In the genomic region with DNA sequence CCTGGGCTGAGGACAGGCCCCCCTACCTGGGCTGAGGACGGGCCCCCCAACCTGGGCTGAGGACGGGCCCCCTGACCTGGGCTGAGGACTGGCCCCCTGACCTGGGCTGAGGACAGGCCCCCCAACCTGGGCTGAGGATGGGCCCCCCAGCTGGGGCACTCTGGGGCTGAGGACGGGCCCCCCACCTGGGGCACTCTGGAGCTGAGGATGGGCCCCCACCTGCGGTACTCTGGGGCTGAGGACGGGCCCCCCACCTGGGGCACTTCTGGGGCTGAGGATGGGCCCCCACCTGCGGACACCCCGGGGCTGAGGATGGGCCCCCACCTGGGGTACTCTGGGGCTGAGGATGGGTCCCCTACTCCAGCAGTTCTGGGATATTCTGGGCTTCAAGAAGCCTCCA, we compare ENCODE assay signal across 9 cellular contexts.
DNase-seq lines count a peak whose midpoint lies in the region; ATAC-seq and TF ChIP-seq lines count a peak whose summit lies in the region.
"Had no signal": no experiment of that assay in that cellular context is flagged by ENCODE, and none has a peak within 500 bp of the region (broad histone marks: within the 10 kb centered on the region; RNA-seq: fewer than 3 reads in every experiment).

No MANE protein-coding gene starts in this region.

- H3K4me3 Mint-ChIP-seq in IgD-negative memory B cell = peak overlapping the region; percentile 79 to 99 (median 92)

- H3K36me3 ChIP-seq in skeletal muscle tissue (ENCODE audit: control insufficient read depth in 3 of 3, insufficient read depth in 3 of 3, low read length in 3 of 3) = no peaks in the 10 kb centered on the region
- H3K36me3 ChIP-seq: cardiac muscle cell had no signal

- no peak overlapping the region for H3K9ac ChIP-seq in skeletal muscle tissue (ENCODE audit: low read depth in 1 of 3, low read length in 3 of 3)

- DNase-seq in coronary artery (ENCODE audit: low spot score) = no peak
- DNase-seq in GM10248 (ENCODE audit: extremely low spot score) = no peak
- no peak for DNase-seq in SKM-1 (lab: John Stamatoyannopoulos, UW; ENCODE audit: unreplicated experiment)
- no peak for DNase-seq in activated CD4-positive, CD25-positive, alpha-beta regulatory T cell treated with anti-CD3 and anti-CD28 coated beads, Interleukin-2, amount 50 U/mL, for 72 hours
- DNase-seq in SHP77 treated with DMSO at 0.1 percent for 48 hours (lab: John Stamatoyannopoulos, UW) = no peak

- POLR2A ChIA-PET in GM10248 (lab: Yijun Ruan, JAX) = interaction anchor here (0.8 to 1.0 kb wide), 2 partner anchors 16 to 18 kb away, joined by 3 read pairs; no protein-coding TSS in a partner anchor

- TF ChIP-seq CTCF in coronary artery (IDR thresholded peaks at IDR 0.05) = no peak
- no peak for TF ChIP-seq CTCF in GM10248 (IDR thresholded peaks at IDR 0.05; ENCODE audit: control extremely low read depth, extremely low read depth, low read depth, missing control alignments)

- H3K4me1 ChIP-seq in skeletal muscle tissue (ENCODE audit: control insufficient read depth in 3 of 3, insufficient read depth in 3 of 3, low read length in 3 of 3) = peaks cover 47 to 62% (median 56%) of the 10 kb centered on the region in 3 donors

- ATAC-seq in GM19043 (IDR thresholded peaks at IDR 0.05; ENCODE audit: low read depth, unreplicated experiment) = peak; percentile 5

- H3K4me1 Mint-ChIP-seq in IgD-negative memory B cell = peaks cover 35 to 42% (median 40%) of the 10 kb centered on the region in 3 donors

- peak overlapping the region; percentile 93 to 98 for H3K27ac ChIP-seq in coronary artery
- H3K27ac ChIP-seq in skeletal muscle tissue (ENCODE audit: low read depth, low read length) = peak overlapping the region; percentile 97
- H3K27ac ChIP-seq: cardiac muscle cell had no signal

- peak overlapping the region; percentile 92 to 99 (median 98) for H3K27ac Mint-ChIP-seq in IgD-negative memory B cell

- no peaks in the 10 kb centered on the region for H3K27me3 Mint-ChIP-seq in IgD-negative memory B cell

- no peaks in the 10 kb centered on the region for H3K27me3 ChIP-seq in skeletal muscle tissue (ENCODE audit: control insufficient read depth in 3 of 3, insufficient read depth in 3 of 3, low read length in 3 of 3)
- H3K27me3 ChIP-seq: cardiac muscle cell had no signal

- H3K36me3 Mint-ChIP-seq in IgD-negative memory B cell = peaks cover under 1% of the 10 kb centered on the region

- H3K9me3 ChIP-seq in skeletal muscle tissue (ENCODE audit: control insufficient read depth in 3 of 3, low read length in 3 of 3) = no peaks in the 10 kb centered on the region

- CTCF ChIA-PET in GM10248 (lab: Yijun Ruan, JAX) = interaction anchor here (0.9 kb wide), 1 partner anchor 12 kb away, joined by 3 read pairs; no protein-coding TSS in a partner anchor

- H3K9me3 Mint-ChIP-seq in IgD-negative memory B cell = peaks cover 0 to 3% (median 2%) of the 10 kb centered on the region in 3 donors

- H3K4me3 ChIP-seq in coronary artery (peak overlapping the region; percentile 28), skeletal muscle tissue (ENCODE audit: low read length in 3 of 3) (no peak overlapping the region)
- H3K4me3 ChIP-seq: cardiac muscle cell had no signal
